Comparison of ENCODE assay signal across 1 cellular context in the genomic region with DNA sequence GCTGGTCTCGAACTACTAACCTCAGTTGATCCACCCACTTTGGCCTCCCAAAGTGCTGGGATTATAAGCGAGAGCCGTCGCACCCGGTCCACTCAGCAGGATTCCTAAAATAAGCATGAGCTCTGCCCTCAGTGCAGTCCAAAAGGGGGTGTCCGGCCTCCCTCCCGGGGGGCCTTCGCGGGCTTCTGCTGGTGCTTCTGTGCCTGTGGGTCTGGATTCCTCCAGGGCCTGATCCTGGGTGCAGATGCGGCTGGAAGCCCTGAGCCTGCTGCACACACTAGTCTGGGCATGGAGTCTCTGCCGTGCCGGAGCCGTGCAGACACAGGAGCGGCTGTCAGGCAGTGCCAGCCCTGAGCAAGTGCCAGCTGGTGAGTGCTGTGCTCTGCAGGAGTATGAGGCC. TPM values are rescaled to one million over a fixed set of nuclear protein-coding genes. Genes with fewer than 3 reads are reported as not detected.
"Had no signal": no experiment of that assay in that cellular context is flagged by ENCODE, and none has a peak within 500 bp of the region (broad histone marks: within the 10 kb centered on the region; RNA-seq: fewer than 3 reads in every experiment).

No MANE protein-coding gene starts in this region.

RNA-seq across cellular contexts. Expression of a gene that starts 23.5 kb away (rescaled TPM):
- polyA plus RNA-seq: GM12878 had no signal
